ENCODE assay signal across 24 cellular contexts in the genomic region with DNA sequence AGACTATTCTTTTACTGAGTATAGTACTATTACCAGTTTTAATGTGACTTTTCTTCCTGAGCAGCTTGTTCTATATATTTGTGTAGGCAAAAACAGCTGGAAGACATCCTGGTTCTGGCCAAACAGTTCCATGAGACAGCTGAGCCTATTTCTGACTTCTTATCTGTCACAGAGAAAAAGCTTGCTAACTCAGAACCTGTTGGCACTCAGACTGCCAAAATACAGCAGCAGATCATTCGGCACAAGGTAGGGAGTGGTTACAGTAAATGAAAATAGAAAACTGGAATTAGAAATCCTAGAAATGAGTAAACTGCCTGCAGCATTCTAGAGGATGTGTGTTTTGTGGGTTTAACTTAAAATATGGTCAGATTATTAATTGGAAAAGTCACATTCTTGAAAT.
DNase-seq lines count a peak whose midpoint lies in the region; ATAC-seq and TF ChIP-seq lines count a peak whose summit lies in the region.
"Had no signal": no experiment of that assay in that cellular context is flagged by ENCODE, and none has a peak within 500 bp of the region (broad histone marks: within the 10 kb centered on the region; RNA-seq: fewer than 3 reads in every experiment).

No MANE protein-coding gene starts in this region.

- H3K4me3 ChIP-seq in IMR-90 (ENCODE audit: insufficient read depth, low read depth, low read length): no peak overlapping the region
- H3K4me3 ChIP-seq in coronary artery: no peak overlapping the region
- no peak overlapping the region for H3K4me3 ChIP-seq in gastrocnemius medialis
- H3K4me3 ChIP-seq: BLaER1 treated with 17β-estradiol and CSF1 and Interleukin-3, amounts not matched to agents 10 nM and 100 nM; body of pancreas; GM23338; K562; left lung; smooth muscle cell had no signal

- no peak overlapping the region for H3K14ac ChIP-seq in IMR-90 (replicated peaks; ENCODE audit: low read depth, low read length)

- no peak for TF ChIP-seq RAD21 in IMR-90 (IDR thresholded peaks at IDR 0.05; ENCODE audit: low read length)

- no peak overlapping the region for H3K4me2 ChIP-seq in IMR-90 (ENCODE audit: low read depth, low read length)
- H3K4me2 ChIP-seq: BLaER1 treated with 17β-estradiol and CSF1 and Interleukin-3, amounts not matched to agents 10 nM and 100 nM; GM23338; smooth muscle cell had no signal

- no peak overlapping the region for H4K5ac ChIP-seq in IMR-90 (ENCODE audit: low read depth, low read length)

- in situ Hi-C loops in IMR-90 (cut with MboI; ENCODE audit: low sequenced_read_pairs): no loop called here
- in situ Hi-C loops in gastrocnemius medialis (cut with MboI; ENCODE audit: low sequenced_read_pairs in 4 of 4): no loop called here

- H3K27ac ChIP-seq in IMR-90 (ENCODE audit: insufficient read depth, low read length): no peak overlapping the region
- H3K27ac ChIP-seq in coronary artery: peak overlapping the region; percentile 0 to 32
- peak overlapping the region; percentile 64 to 78 (median 72) for H3K27ac ChIP-seq in gastrocnemius medialis
- H3K27ac ChIP-seq: BLaER1 treated with 17β-estradiol and CSF1 and Interleukin-3, amounts not matched to agents 10 nM and 100 nM; body of pancreas; left lung had no signal

- peaks cover 10% of the 10 kb centered on the region; the same call in 1 of the 2 replicates for H4K20me1 ChIP-seq in IMR-90 (ENCODE audit: insufficient read depth, low read length)

- H2AK9ac ChIP-seq in IMR-90 (replicated peaks; ENCODE audit: low read depth, low read length, poor library complexity): no peak overlapping the region

- H3K18ac ChIP-seq in IMR-90 (ENCODE audit: low read depth, low read length): no peak overlapping the region

- CTCF ChIA-PET in IMR-90 (lab: Yijun Ruan, JAX): interaction anchor here (1.0 kb wide), 1 partner anchor 40 kb away, joined by 3 read pairs; no protein-coding TSS in a partner anchor

- WGBS in IMR-90 (ENCODE audit: extremely low coverage in 2 of 2, insufficient read length in 1 of 2), 2 experiments: no CpG with 5 or more reads among the region's 1 CpG

- no peaks in the 10 kb centered on the region for H3K27me3 ChIP-seq in IMR-90 (ENCODE audit: control insufficient read depth, insufficient read depth, low read length)
- no peaks in the 10 kb centered on the region for H3K27me3 ChIP-seq in gastrocnemius medialis
- H3K27me3 ChIP-seq: BLaER1 treated with 17β-estradiol and CSF1 and Interleukin-3, amounts not matched to agents 10 nM and 100 nM; body of pancreas; left lung had no signal

- POLR2A ChIA-PET in IMR-90 (lab: Charles Lee; ENCODE audit: unreplicated experiment): no interaction called here

- no peaks in the 10 kb centered on the region for H3K9me3 ChIP-seq in IMR-90 (ENCODE audit: control insufficient read depth, insufficient read depth, low read length)
- no peaks in the 10 kb centered on the region for H3K9me3 ChIP-seq in gastrocnemius medialis
- H3K9me3 ChIP-seq: BLaER1 treated with 17β-estradiol and CSF1 and Interleukin-3, amounts not matched to agents 10 nM and 100 nM; body of pancreas; left lung had no signal

- peaks cover 27 to 53% of the 10 kb centered on the region in 2 experiments for H3K79me1 ChIP-seq in IMR-90 (ENCODE audit: low read depth in 1 of 2, low read length in 2 of 2)

- intact Hi-C loops in IMR-90 (cut with micrococcal nuclease) (no loop called here), left ventricle myocardium superior (cut with micrococcal nuclease) (no loop called here), gastrocnemius medialis (cut with DNase I; ENCODE audit: low total_unique reads) (no loop called here)

- no peak overlapping the region for H2AFZ ChIP-seq in IMR-90 (replicated peaks; ENCODE audit: low read length, poor library complexity)
- H2AFZ ChIP-seq: GM23338 had no signal

- peak overlapping the region; percentile 44 for H2BK5ac ChIP-seq in IMR-90 (ENCODE audit: low read depth, low read length, poor library complexity, severe bottlenecking)

- no peak overlapping the region for H2BK120ac ChIP-seq in IMR-90 (ENCODE audit: low read depth, low read length)

- BruUV-seq in IMR-90 (replicated peaks; lab: Mats Ljungman, UMichigan): TSS peak; percentile 58

- H4K8ac ChIP-seq in IMR-90 (ENCODE audit: low read depth in 2 of 2, low read length in 2 of 2): no peak overlapping the region

- H3K4me1 ChIP-seq in IMR-90 (ENCODE audit: control insufficient read depth, insufficient read depth, low read length) (peaks cover 8% of the 10 kb centered on the region), gastrocnemius medialis (peaks cover 62 to 69% of the 10 kb centered on the region in 2 donors)
- H3K4me1 ChIP-seq: BLaER1 treated with 17β-estradiol and CSF1 and Interleukin-3, amounts not matched to agents 10 nM and 100 nM; body of pancreas; left lung had no signal

- TF ChIP-seq CTCF in IMR-90 (conservative IDR thresholded peaks at IDR 0.05; ENCODE audit: low read depth, low read length) (no peak), coronary artery (IDR thresholded peaks at IDR 0.05) (no peak), gastrocnemius medialis (IDR thresholded peaks at IDR 0.05 in 4 of 5, conservative IDR thresholded peaks at IDR 0.05 in 1 of 5) (no peak)

- H2BK15ac ChIP-seq in IMR-90 (ENCODE audit: low read depth, low read length): no peak overlapping the region

- peak overlapping the region; percentile 24; the same call in 1 of the 2 replicates for H3K23ac ChIP-seq in IMR-90 (ENCODE audit: low read depth, low read length)

- H4K91ac ChIP-seq in IMR-90 (ENCODE audit: insufficient read depth, low read depth, low read length): no peak overlapping the region

- no peak for DNase-seq in IMR-90
- DNase-seq in coronary artery (ENCODE audit: low spot score): no peak
- DNase-seq in left ventricle myocardium superior: no peak
- DNase-seq in gastrocnemius medialis: no peak
- DNase-seq in activated CD4-positive, CD25-positive, alpha-beta regulatory T cell (lab: John Stamatoyannopoulos, UW): no peak
- no peak for DNase-seq in epidermal melanocyte (ENCODE audit: insufficient read length, low spot score)
- DNase-seq: activated CD4-positive, alpha-beta T cell treated with anti-CD3 and anti-CD28 coated beads, Interleukin-2, amount 10 ng/mL, durations not matched to agents 24 days and 14 days; activated CD8-positive, alpha-beta memory T cell treated with anti-CD3 and anti-CD28 coated beads for 24 hours; activated naive CD4-positive, alpha-beta T cell treated with Interleukin-2 at 50 U/mL for 16 hours; activated T-cell treated with anti-CD3 and anti-CD28 coated beads, Interleukin-2, amount 50 U/mL, for 1 hour; body of pancreas; DMS153; left lung; naive thymus-derived CD8-positive, alpha-beta T cell; NCI-H1105; NCI-H187 treated with DMSO at 0.1 percent for 48 hours; NCI-H2171; NCI-H510A treated with DMSO at 0.1 percent for 48 hours; RPMI8226 had no signal

- H2AK5ac ChIP-seq in IMR-90 (ENCODE audit: low read depth, low read length): no peak overlapping the region

- no peak overlapping the region for H3K4ac ChIP-seq in IMR-90 (ENCODE audit: low read depth, low read length)

- H3K36me3 ChIP-seq in IMR-90 (ENCODE audit: control insufficient read depth, insufficient read depth, low read length): peaks cover 30% of the 10 kb centered on the region
- peaks cover 0 to 39% of the 10 kb centered on the region in 2 donors for H3K36me3 ChIP-seq in gastrocnemius medialis

- H2BK20ac ChIP-seq in IMR-90 (ENCODE audit: low read depth, low read length): no peak overlapping the region

- H3K9ac ChIP-seq in IMR-90 (ENCODE audit: low read depth, low read length): no peak overlapping the region
- H3K9ac ChIP-seq: BLaER1 treated with 17β-estradiol and CSF1 and Interleukin-3, amounts not matched to agents 10 nM and 100 nM had no signal

- TF ChIP-seq POLR2A in IMR-90 (IDR thresholded peaks at IDR 0.05; ENCODE audit: low read depth, low read length): no peak
- no peak for TF ChIP-seq POLR2A in gastrocnemius medialis (IDR thresholded peaks at IDR 0.05)

- H3K56ac ChIP-seq in IMR-90 (ENCODE audit: extremely low read depth, insufficient read depth, low read length): no peak overlapping the region

- dilution Hi-C loops in IMR-90 (cut with HindIII; ENCODE audit: low sequenced_read_pairs, unreplicated experiment): no loop called here

- ATAC-seq in IMR-90 (ENCODE audit: low read depth): no peak
- peak; percentile 93 for ATAC-seq in left ventricle myocardium superior
- peak; percentile 75 to 81 for ATAC-seq in gastrocnemius medialis
- no peak for ATAC-seq in HG03354 (IDR thresholded peaks at IDR 0.05; ENCODE audit: poor library complexity, severe bottlenecking, unreplicated experiment)
- ATAC-seq: body of pancreas; GM23338; K562; left lung; naive thymus-derived CD8-positive, alpha-beta T cell had no signal

- H3K9me1 ChIP-seq in IMR-90 (ENCODE audit: insufficient read depth, low read length): peaks cover 6% of the 10 kb centered on the region; the same call in 1 of the 2 replicates

TF ChIP-seq in IMR-90, 13 proteins besides CTCF, POLR2A, EP300 and RAD21 (continues in another document):
- TF ChIP-seq SMC3 (IDR thresholded peaks at IDR 0.05; ENCODE audit: low read depth, low read length): no peak
- no peak for TF ChIP-seq RCOR1 (IDR thresholded peaks at IDR 0.05; ENCODE audit: insufficient replicate concordance, low read length)
- TF ChIP-seq RFX5 (IDR thresholded peaks at IDR 0.05; ENCODE audit: low read depth, low read length): no peak
- TF ChIP-seq ELK1 (IDR thresholded peaks at IDR 0.05; ENCODE audit: borderline replicate concordance, low read depth, low read length): no peak
- TF ChIP-seq NFE2L2 (IDR thresholded peaks at IDR 0.05; ENCODE audit: low read depth, low read length): no peak
- no peak for TF ChIP-seq MXI1 (IDR thresholded peaks at IDR 0.05; ENCODE audit: borderline replicate concordance, low read depth, low read length)
- TF ChIP-seq CEBPB (IDR thresholded peaks at IDR 0.05; ENCODE audit: low read depth, low read length): no peak
- TF ChIP-seq BHLHE40 (IDR thresholded peaks at IDR 0.05; ENCODE audit: low read depth, low read length): no peak
- TF ChIP-seq MAZ (IDR thresholded peaks at IDR 0.05; ENCODE audit: borderline replicate concordance, low read depth, low read length): no peak
- no peak for TF ChIP-seq CHD1 (IDR thresholded peaks at IDR 0.05; ENCODE audit: low read depth, low read length)
- TF ChIP-seq FOS (IDR thresholded peaks at IDR 0.05; ENCODE audit: low read depth, low read length): no peak
- TF ChIP-seq MAFK (IDR thresholded peaks at IDR 0.05; ENCODE audit: low read depth, low read length): no peak

Comparison
In these comparisons a context has a peak if more than half of its experiments do, and no peak if none do; other contexts are left out.
1. ATAC-seq: peak in left ventricle myocardium superior (single experiment) and gastrocnemius medialis (2 of 2); none in IMR-90 (single experiment) and HG03354 (single experiment).